23 cellular contexts compared by ENCODE assay signal in genomic region chr6:169738972-169739529, GRCh38. TPM values are rescaled to one million over a fixed set of nuclear protein-coding genes. Genes with fewer than 3 reads are reported as not detected.
DNase-seq lines count a peak whose midpoint lies in the region; ATAC-seq, FAIRE-seq and TF ChIP-seq lines count a peak whose summit lies in the region.
"Had no signal": no experiment of that assay in that cellular context is flagged by ENCODE, and none has a peak within 500 bp of the region (broad histone marks: within the 10 kb centered on the region; RNA-seq: fewer than 3 reads in every experiment).

No MANE protein-coding gene starts in this region.

- FAIRE-seq in GM12892 (lab: Jason Lieb, UNC), result no peak

- 0 out of 2 replicates have a peak, but pooled peaks cover 2% of the 10 kb centered on the region for H3K9me2 ChIP-seq in GM23338 (ENCODE audit: insufficient read depth)

- no peaks in the 10 kb centered on the region for H3K36me3 Mint-ChIP-seq in GM23338 (ENCODE audit: low read depth)
- no peaks in the 10 kb centered on the region for H3K36me3 Mint-ChIP-seq in nephron (ENCODE audit: low read depth)
- no peaks in the 10 kb centered on the region for H3K36me3 Mint-ChIP-seq in CD4-positive, alpha-beta T cell (ENCODE audit: low read depth)
- H3K36me3 Mint-ChIP-seq: mesothelial cell of epicardium had no signal

- H3K4me3 Mint-ChIP-seq in GM23338, result no peak overlapping the region
- H3K4me3 Mint-ChIP-seq in nephron, result no peak overlapping the region
- no peak overlapping the region for H3K4me3 Mint-ChIP-seq in CD4-positive, alpha-beta T cell
- H3K4me3 Mint-ChIP-seq: HFFc6; mesothelial cell of epicardium; naive thymus-derived CD4-positive, alpha-beta T cell had no signal

- no peak for TF ChIP-seq POLR2A in GM12892 (IDR thresholded peaks at IDR 0.05; ENCODE audit: low read depth, low read length)

- POLR2A ChIA-PET in CD4-positive, alpha-beta T cell (lab: Charles Lee), result no interaction called here

- H3K4me1 Mint-ChIP-seq in GM23338 (peaks cover 8% of the 10 kb centered on the region; the same call in 2 of the 3 replicates), nephron (peaks cover 13% of the 10 kb centered on the region)
- H3K4me1 Mint-ChIP-seq in CD4-positive, alpha-beta T cell (ENCODE audit: low read depth), result no peaks in the 10 kb centered on the region

- H3K36me3 ChIP-seq in GM23338 (ENCODE audit: insufficient read depth), result no peaks in the 10 kb centered on the region
- H3K36me3 ChIP-seq: adrenal gland, brain microvascular endothelial cell had no signal

- intact Hi-C loops in CD4-positive, alpha-beta T cell (cut with DNase I, micrococcal nuclease), result no loop called here

- H3K27me3 Mint-ChIP-seq in GM23338 (ENCODE audit: insufficient read depth, low read depth, poor library complexity) (no peaks in the 10 kb centered on the region), nephron (ENCODE audit: low read depth) (no peaks in the 10 kb centered on the region)
- H3K27me3 Mint-ChIP-seq in CD4-positive, alpha-beta T cell, result peaks cover 12% of the 10 kb centered on the region

- no peak overlapping the region for H3K27ac Mint-ChIP-seq in GM23338
- H3K27ac Mint-ChIP-seq in nephron, result peak overlapping the region; percentile 40 to 86 (median 45)
- H3K27ac Mint-ChIP-seq in CD4-positive, alpha-beta T cell, result no peak overlapping the region
- H3K27ac Mint-ChIP-seq: HFFc6; naive thymus-derived CD4-positive, alpha-beta T cell had no signal

- CTCF ChIA-PET in CD4-positive, alpha-beta T cell (lab: Charles Lee), result no interaction called here

- H3K27ac ChIP-seq in GM23338 (ENCODE audit: low read depth), result no peak overlapping the region
- no peak overlapping the region for H3K27ac ChIP-seq in CD4-positive, alpha-beta T cell (ENCODE audit: low read depth, low read length)
- H3K27ac ChIP-seq: adrenal gland, brain microvascular endothelial cell, RWPE1 had no signal

- H2AFZ ChIP-seq in GM23338, result peak overlapping the region; percentile 73

- ATAC-seq in GM23338, result no peak
- ATAC-seq in CD4-positive, alpha-beta T cell (ENCODE audit: poor library complexity), result no peak
- ATAC-seq: naive thymus-derived CD4-positive, alpha-beta T cell had no signal

- H3K9me3 ChIP-seq in CD4-positive, alpha-beta T cell (ENCODE audit: control insufficient read depth, low read length), result no peaks in the 10 kb centered on the region
- H3K9me3 ChIP-seq: adrenal gland had no signal

- no peaks in the 10 kb centered on the region for H3F3A ChIP-seq in GM23338 (replicated peaks; ENCODE audit: low read depth)

- no peaks in the 10 kb centered on the region for H3K27me3 ChIP-seq in GM23338 (ENCODE audit: insufficient read depth)
- no peaks in the 10 kb centered on the region for H3K27me3 ChIP-seq in CD4-positive, alpha-beta T cell (ENCODE audit: control insufficient read depth, insufficient read depth, low read length)
- H3K27me3 ChIP-seq: adrenal gland had no signal

- H4K20me1 ChIP-seq in GM23338 (replicated peaks; ENCODE audit: insufficient read depth), result no peaks in the 10 kb centered on the region

- TF ChIP-seq CTCF in GM23338 (conservative IDR thresholded peaks at IDR 0.05; ENCODE audit: low read depth in 2 of 2), result no peak
- TF ChIP-seq CTCF in nephron (IDR thresholded peaks at IDR 0.05; ENCODE audit: unreplicated experiment in 3 of 3), result no peak
- no peak for TF ChIP-seq CTCF in CD4-positive, alpha-beta T cell (IDR thresholded peaks at IDR 0.05)

- no peaks in the 10 kb centered on the region for H3K4me1 ChIP-seq in GM23338 (ENCODE audit: insufficient read depth)
- H3K4me1 ChIP-seq: adrenal gland had no signal

- H3K9me3 Mint-ChIP-seq in GM23338 (no peaks in the 10 kb centered on the region), nephron (peaks cover 8% of the 10 kb centered on the region)
- H3K9me3 Mint-ChIP-seq in CD4-positive, alpha-beta T cell, result no peaks in the 10 kb centered on the region
- H3K9me3 Mint-ChIP-seq: HFFc6, mesothelial cell of epicardium had no signal

- DNase-seq in DMS79 (lab: John Stamatoyannopoulos, UW) (peak; percentile 42), GM23338 (ENCODE audit: low spot score) (no peak), NCI-H748 treated with DMSO at 0.1 percent for 48 hours (lab: John Stamatoyannopoulos, UW) (peak; percentile 60), GM12892 (ENCODE audit: insufficient read length) (no peak), OCI-M2 (lab: John Stamatoyannopoulos, UW; ENCODE audit: unreplicated experiment) (no peak), NCI-H2107 treated with DMSO at 0.1 percent for 48 hours (lab: John Stamatoyannopoulos, UW; ENCODE audit: unreplicated experiment) (no peak)
- DNase-seq in CD4-positive, alpha-beta T cell, result no peak
- DNase-seq: activated CD4-positive, alpha-beta T cell treated with anti-CD3 and anti-CD28 coated beads, Interleukin-2, amount 50 U/mL, for 4 hours; activated CD4-positive, CD25-positive, alpha-beta regulatory T cell; activated naive CD4-positive, alpha-beta T cell treated with Interleukin-2 at 50 U/mL for 16 hours; adrenal gland; brain microvascular endothelial cell; glutamatergic neuron; HFFc6; islet precursor cell; naive thymus-derived CD4-positive, alpha-beta T cell; NCI-H2081 treated with DMSO at 0.1 percent for 48 hours; NCI-H526 treated with DMSO at 0.1 percent for 48 hours; nucleus accumbens; T-helper 1 cell had no signal

- no peak overlapping the region for H3K4me2 ChIP-seq in GM23338

- no peak overlapping the region for H3K4me3 ChIP-seq in GM23338
- H3K4me3 ChIP-seq: adrenal gland had no signal

- no peaks in the 10 kb centered on the region; the same call in 1 of the 2 replicates for H3K79me2 ChIP-seq in GM23338 (replicated peaks; ENCODE audit: insufficient read depth)

TF ChIP-seq in GM23338, 12 proteins besides CTCF, POLR2A, EP300 and RAD21 (continues in another document):
- no peak for TF ChIP-seq REST (IDR thresholded peaks at IDR 0.05; ENCODE audit: unreplicated experiment)
- TF ChIP-seq NANOG (IDR thresholded peaks at IDR 0.05; ENCODE audit: borderline replicate concordance), result no peak
- TF ChIP-seq STAT1 (IDR thresholded peaks at IDR 0.05; ENCODE audit: unreplicated experiment), result no peak

RNA-seq across cellular contexts. Expression of gene DYNLT2, which starts 12.3 kb away (rescaled TPM):
- 2.8 and 3.3 TPM in 2 replicates for total RNA-seq in GM23338 (2014; rRNA removed; shearing (Covaris generic))
- 1.6 and 4.4 TPM in 2 replicates for polyA plus RNA-seq in GM23338 (2016; fragmentation: Nextera tagmentation; extraction: Ambion mirVana)
- polyA plus RNA-seq in GM12892 (2012; ENCODE audit: missing spikeins), result 3.5 TPM
- 1 to 10 TPM; 4.1 to 4.3 TPM for total RNA-seq in CD4-positive, alpha-beta T cell

RNA-seq across cellular contexts. Expression of gene ERMARD, which starts 12.4 kb away (rescaled TPM):
- total RNA-seq in GM23338 (2014; rRNA removed; shearing (Covaris generic)), result 7.6 and 11.7 TPM in 2 replicates
- polyA plus RNA-seq in GM23338 (2016; fragmentation: Nextera tagmentation; extraction: Ambion mirVana), result 8.5 and 8.6 TPM in 2 replicates
- polyA plus RNA-seq in GM12892 (2012; ENCODE audit: missing spikeins), result 29.0 TPM
- 10 to 100 TPM; 24.2 to 26.2 TPM for total RNA-seq in CD4-positive, alpha-beta T cell

RNA-seq across cellular contexts. Expression of gene PHF10, which starts 14.8 kb away (rescaled TPM):
- 44.7 and 48.1 TPM in 2 replicates for total RNA-seq in GM23338 (2014; rRNA removed; shearing (Covaris generic))
- polyA plus RNA-seq in GM23338 (2016; fragmentation: Nextera tagmentation; extraction: Ambion mirVana), result 15.7 and 16.5 TPM in 2 replicates
- polyA plus RNA-seq in GM12892 (2012; ENCODE audit: missing spikeins), result 33.2 TPM
- total RNA-seq in CD4-positive, alpha-beta T cell, result 10 to 100 TPM; 93.9 to 97.8 TPM

RNA-seq across cellular contexts. Expression of gene C6orf120, which starts 37.1 kb away (rescaled TPM):
- 49.3 and 57.3 TPM in 2 replicates for total RNA-seq in GM23338 (2014; rRNA removed; shearing (Covaris generic))
- polyA plus RNA-seq in GM23338 (2016; fragmentation: Nextera tagmentation; extraction: Ambion mirVana), result 18.3 and 18.8 TPM in 2 replicates
- polyA plus RNA-seq in GM12892 (2012; ENCODE audit: missing spikeins), result 12.0 TPM
- 10 to 100 TPM; 19.7 to 21.3 TPM for total RNA-seq in CD4-positive, alpha-beta T cell

RNA-seq across cellular contexts. Expression of gene WDR27, which starts 37.2 kb away (rescaled TPM):
- total RNA-seq in GM23338 (2014; rRNA removed; shearing (Covaris generic)), result 65.9 and 80.4 TPM in 2 replicates
- 42.8 and 55.3 TPM in 2 replicates for polyA plus RNA-seq in GM23338 (2016; fragmentation: Nextera tagmentation; extraction: Ambion mirVana)
- polyA plus RNA-seq in GM12892 (2012; ENCODE audit: missing spikeins), result 23.0 TPM
- total RNA-seq in CD4-positive, alpha-beta T cell, result 10 to 100 TPM; 22.0 to 23.5 TPM

Comparison
In these comparisons a context has a peak if more than half of its experiments do, and no peak if none do; other contexts are left out.
1. DNase-seq: peak in DMS79 (single experiment) and NCI-H748 treated with DMSO at 0.1 percent for 48 hours (single experiment); none in GM23338 (single experiment), GM12892 (single experiment), CD4-positive, alpha-beta T cell (0 of 10), OCI-M2 (single experiment) and NCI-H2107 treated with DMSO at 0.1 percent for 48 hours (single experiment).
2. H3K27ac Mint-ChIP-seq: peak in nephron (3 of 3); none in GM23338 (single experiment) and CD4-positive, alpha-beta T cell (single experiment).